ENCODE assay signal across 9 cellular contexts in the genomic region with DNA sequence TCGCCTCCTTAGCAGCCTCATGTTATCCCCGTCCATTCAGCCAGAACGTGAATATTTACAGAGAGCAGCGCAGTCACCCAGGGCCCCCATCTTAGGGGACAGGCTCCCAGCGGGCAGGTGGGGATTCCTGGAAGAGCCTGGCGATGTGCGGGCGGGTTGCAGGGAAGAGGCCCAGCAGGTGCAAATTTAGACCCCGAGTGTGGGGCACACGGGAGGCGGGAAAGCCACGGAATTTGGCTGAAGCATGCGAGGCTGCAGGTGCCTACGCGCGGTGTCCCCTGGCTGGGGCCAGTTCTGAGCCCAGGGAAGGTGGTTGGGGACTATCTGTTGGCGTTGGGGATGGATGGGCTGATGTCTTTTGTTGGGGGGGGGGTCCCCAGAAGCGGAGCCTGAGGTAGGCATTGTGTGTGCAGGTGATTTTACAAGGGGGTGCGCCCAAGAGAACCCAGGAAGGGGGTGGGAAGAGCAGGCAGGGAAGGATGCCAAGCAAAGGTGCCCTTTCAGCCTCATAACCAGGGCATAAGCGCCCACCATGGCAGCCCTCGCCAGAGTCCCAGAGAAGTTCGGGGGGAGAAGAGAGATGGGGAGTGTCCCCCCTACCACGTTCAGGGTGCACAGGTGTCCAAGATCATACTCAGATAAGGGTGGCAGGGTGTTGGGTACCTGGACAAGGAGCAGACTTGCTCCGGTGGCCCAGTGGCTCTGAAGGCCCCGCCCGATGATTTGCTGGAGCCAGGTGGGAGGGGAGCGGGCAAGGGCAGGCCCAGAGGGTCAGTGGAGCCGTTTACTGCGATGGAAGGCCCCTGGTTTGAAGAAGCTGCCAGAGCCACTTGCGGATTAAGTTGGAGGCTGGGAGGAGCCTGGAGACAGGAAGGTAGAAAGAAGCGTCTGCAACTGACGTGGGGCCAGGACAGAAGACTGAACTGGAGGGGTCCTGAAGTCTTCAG. TPM values are rescaled to one million over a fixed set of nuclear protein-coding genes. Genes with fewer than 3 reads are reported as not detected.
DNase-seq lines count a peak whose midpoint lies in the region; ATAC-seq, FAIRE-seq and TF ChIP-seq lines count a peak whose summit lies in the region.
"Had no signal": no experiment of that assay in that cellular context is flagged by ENCODE, and none has a peak within 500 bp of the region (broad histone marks: within the 10 kb centered on the region; RNA-seq: fewer than 3 reads in every experiment).

No MANE protein-coding gene starts in this region.

- peak overlapping the region; percentile 92 to 98 for H3K9ac ChIP-seq in K562 (ENCODE audit: insufficient read depth in 1 of 2, low read depth in 2 of 2, low read length in 2 of 2)
- peak overlapping the region; percentile 52 for H3K9ac ChIP-seq in mesendoderm (ENCODE audit: low read length)

- no peak overlapping the region for H3K4ac ChIP-seq in mesendoderm (ENCODE audit: low read depth, low read length)

- CTCF ChIA-PET in K562 (lab: Yijun Ruan, JAX; ENCODE audit: low intra/inter-chr PET ratio): interaction anchor here (0.6 kb wide), 1 partner anchor 48 kb away, joined by 8 read pairs; no protein-coding TSS in a partner anchor

- peaks cover 2% of the 10 kb centered on the region for H3K9me1 ChIP-seq in K562 (ENCODE audit: control insufficient read depth, insufficient read depth, low read length)

- FAIRE-seq in K562 (lab: Jason Lieb, UNC): no peak
- FAIRE-seq: endometrium had no signal

- TF ChIP-seq EP300 in K562 (IDR thresholded peaks at IDR 0.05; ENCODE audit: low read length): no peak

- peak overlapping the region; percentile 100 for H2AFZ ChIP-seq in K562 (ENCODE audit: low read depth, low read length)

- H2AK5ac ChIP-seq in mesendoderm (ENCODE audit: low read length): no peak overlapping the region

- H3K4me2 ChIP-seq in K562 (ENCODE audit: insufficient read depth, low read length): peak overlapping the region; percentile 95
- peak overlapping the region; percentile 97 for H3K4me2 ChIP-seq in mesendoderm (ENCODE audit: low read length)

- TSS peak; percentile 68 for BruUV-seq in K562 (replicated peaks; lab: Mats Ljungman, UMichigan)

- no peak overlapping the region for H3K23ac ChIP-seq in mesendoderm (ENCODE audit: low read length)

- peak overlapping the region; percentile 87 for H3K27ac Mint-ChIP-seq in activated naive CD4-positive, alpha-beta T cell treated with anti-CD3 and anti-CD28 coated beads, Interleukin-2, amount 50 U/mL, for 24 hours

- H2BK120ac ChIP-seq in mesendoderm (ENCODE audit: low read depth, low read length): no peak overlapping the region

- H3K9me3 Mint-ChIP-seq in activated naive CD4-positive, alpha-beta T cell treated with anti-CD3 and anti-CD28 coated beads, Interleukin-2, amount 50 U/mL, for 24 hours: no peaks in the 10 kb centered on the region

- peak overlapping the region; percentile 100 for H3K4me3 ChIP-seq in K562
- peak overlapping the region; percentile 63 for H3K4me3 ChIP-seq in mesendoderm (ENCODE audit: low read length)
- H3K4me3 ChIP-seq in upper lobe of right lung: peak overlapping the region; percentile 87

- no peaks in the 10 kb centered on the region for H3K9me3 ChIP-seq in K562 (replicated peaks; ENCODE audit: control insufficient read depth, insufficient read depth, low read depth, low read length)
- no peaks in the 10 kb centered on the region for H3K9me3 ChIP-seq in upper lobe of right lung

- H4K20me1 ChIP-seq in K562 (replicated peaks; ENCODE audit: control insufficient read depth, insufficient read depth, low read length): no peaks in the 10 kb centered on the region

- peaks cover 16 to 69% of the 10 kb centered on the region in 2 experiments; a peak in 4 of 5 replicates for H3K4me1 ChIP-seq in K562 (replicated peaks in 1 of 2; ENCODE audit: control insufficient read depth in 2 of 2, insufficient read depth in 2 of 2, low read length in 2 of 2)
- H3K4me1 ChIP-seq in mesendoderm (ENCODE audit: control insufficient read depth, low read depth, low read length): peaks cover 6% of the 10 kb centered on the region
- H3K4me1 ChIP-seq in upper lobe of right lung: peaks cover 38% of the 10 kb centered on the region

- in situ Hi-C loops in K562 (cut with MboI): no loop called here

- H4K8ac ChIP-seq in mesendoderm (ENCODE audit: low read depth, low read length): no peak overlapping the region

- peak overlapping the region; percentile 92 for H3K4me3 Mint-ChIP-seq in activated naive CD4-positive, alpha-beta T cell treated with anti-CD3 and anti-CD28 coated beads, Interleukin-2, amount 50 U/mL, for 24 hours

- no peak for TF ChIP-seq CTCF in K562 (IDR thresholded peaks at IDR 0.05 in 2 of 3, conservative IDR thresholded peaks at IDR 0.05 in 1 of 3; ENCODE audit: insufficient read depth in 2 of 3, low read depth in 1 of 3, low read length in 3 of 3)
- TF ChIP-seq CTCF in upper lobe of right lung (IDR thresholded peaks at IDR 0.05): no peak

- no peak for TF ChIP-seq RAD21 in K562 (CRISPR knock-in tag; conservative IDR thresholded peaks at IDR 0.05 in 1 of 2, IDR thresholded peaks at IDR 0.05 in 1 of 2)

- no peaks in the 10 kb centered on the region for H3K79me1 ChIP-seq in mesendoderm (ENCODE audit: low read length)

- WGBS in K562 (ENCODE audit: insufficient coverage, low coverage, missing lambda C conversion rate): 37% methylated on average over 32 of the region's 32 CpGs
- WGBS in mesendoderm (ENCODE audit: extremely low coverage, insufficient coverage, low lambda C conversion rate): no CpG with 5 or more reads among the region's 32 CpGs

- no peak overlapping the region for H4K5ac ChIP-seq in mesendoderm (ENCODE audit: low read length)

- no peak overlapping the region for H2BK5ac ChIP-seq in mesendoderm (ENCODE audit: low read length)

- H3K56ac ChIP-seq in mesendoderm (ENCODE audit: low read length): peak overlapping the region; percentile 53

- H3K79me2 ChIP-seq in K562 (ENCODE audit: control insufficient read depth, insufficient read depth, low read length) (peaks cover 13% of the 10 kb centered on the region; the same call in 2 of the 3 replicates), mesendoderm (ENCODE audit: control insufficient read depth, insufficient read depth, low read length) (no peaks in the 10 kb centered on the region)

- peaks cover 2% of the 10 kb centered on the region for H3K36me3 Mint-ChIP-seq in activated naive CD4-positive, alpha-beta T cell treated with anti-CD3 and anti-CD28 coated beads, Interleukin-2, amount 50 U/mL, for 24 hours

- peaks cover 47% of the 10 kb centered on the region for H3K4me1 Mint-ChIP-seq in activated naive CD4-positive, alpha-beta T cell treated with anti-CD3 and anti-CD28 coated beads, Interleukin-2, amount 50 U/mL, for 24 hours

- H3K27me3 ChIP-seq in K562 (ENCODE audit: control insufficient read depth in 2 of 2, insufficient read depth in 2 of 2, low read length in 2 of 2) (no peaks in the 10 kb centered on the region; a peak in 1 of 5 replicates), mesendoderm (ENCODE audit: insufficient read depth, low read length, poor library complexity) (no peaks in the 10 kb centered on the region), upper lobe of right lung (no peaks in the 10 kb centered on the region)

- H3K18ac ChIP-seq in mesendoderm (ENCODE audit: low read length): no peak overlapping the region

- H3K36me3 ChIP-seq in K562 (ENCODE audit: control insufficient read depth, insufficient read depth, low read length) (peaks cover 15% of the 10 kb centered on the region; the same call in 2 of the 3 replicates), mesendoderm (ENCODE audit: control insufficient read depth, insufficient read depth, low read length) (no peaks in the 10 kb centered on the region), upper lobe of right lung (peaks cover 6% of the 10 kb centered on the region)

- intact Hi-C loops in K562 (cut with micrococcal nuclease) (no loop called here), upper lobe of right lung (cut with DNase I) (no loop called here)

- POLR2A ChIA-PET in K562 (lab: Yijun Ruan, JAX): interaction anchor here (0.6 kb wide), 1 partner anchor 10 kb away, joined by 4 read pairs; no protein-coding TSS in a partner anchor

- H3K27ac ChIP-seq in K562 (ENCODE audit: extremely low read depth, low read depth, low read length) (peak overlapping the region; percentile 99; the same call in 1 of the 3 replicates), mesendoderm (ENCODE audit: low read depth, low read length) (no peak overlapping the region), upper lobe of right lung (peak overlapping the region; percentile 96)

- H3K27me3 Mint-ChIP-seq in activated naive CD4-positive, alpha-beta T cell treated with anti-CD3 and anti-CD28 coated beads, Interleukin-2, amount 50 U/mL, for 24 hours: no peaks in the 10 kb centered on the region

- no peak overlapping the region for H2BK15ac ChIP-seq in mesendoderm (replicated peaks; ENCODE audit: low read depth)

- ATAC-seq in K562: no peak
- no peak for ATAC-seq in upper lobe of right lung
- no peak for ATAC-seq in HG02759 (IDR thresholded peaks at IDR 0.05; ENCODE audit: unreplicated experiment)
- no peak for ATAC-seq in GM18520 (IDR thresholded peaks at IDR 0.05; ENCODE audit: unreplicated experiment)

- TF ChIP-seq POLR2A in K562 (conservative IDR thresholded peaks at IDR 0.05): no peak

- DNase-seq in activated naive CD4-positive, alpha-beta T cell treated with Interleukin-2 at 50 U/mL for 16 hours: no peak
- DNase-seq in K562 (ENCODE audit: extremely low read depth in 1 of 4, low spot score in 3 of 4) (peak in 1 of 4 experiments; percentile 24), mesendoderm (no peak), upper lobe of right lung (no peak), NCI-H187 treated with DMSO at 0.1 percent for 48 hours (lab: John Stamatoyannopoulos, UW) (no peak)

RNA-seq across cellular contexts. Expression of a gene that starts 1.2 kb away (rescaled TPM):
- 7.0 and 14.9 TPM in 2 replicates for total RNA-seq in K562 (2011; cell fraction: chromatin; rRNA removed; ENCODE audit: low replicate concordance)
- 10.1 and 11.5 TPM in 2 replicates for total RNA-seq in K562 (2011; cell fraction: nucleolus; rRNA removed)
- total RNA-seq in K562 (2011; cell fraction: nucleoplasm; rRNA removed): 5.3 and 6.3 TPM in 2 replicates
- total RNA-seq in K562 (2014; rRNA removed) (22.6 and 31.6 TPM in 2 replicates), K562 (2014; rRNA removed; fragmentation: Illumina TruSeq; extraction: Trizol) (0.32 and 0.47 TPM in 2 replicates), K562 (2015; rRNA removed; fragmentation: Illumina TruSeq; extraction: Trizol) (1.2 and 2.3 TPM in 2 replicates), K562 (2021) (13.0 and 15.5 TPM in 2 replicates), upper lobe of right lung (19.9 TPM)
- polyA plus RNA-seq in K562 (2011; rRNA removed) (0.93 and 1.2 TPM in 2 replicates), K562 (2014; fragmentation: Illumina TruSeq; extraction: Trizol) (0.30 and 0.33 TPM in 2 replicates), K562 (2014; fragmentation: Nextera tagmentation; extraction: Ambion mirVana) (not detected), K562 (2014; rRNA removed) (12.2 and 15.0 TPM in 2 replicates)
- 1.9 and 24.8 TPM in 2 replicates for polyA plus RNA-seq in K562 (2011; cell fraction: cytosol; rRNA removed)
- 1.8 and 3.9 TPM in 2 replicates for polyA plus RNA-seq in K562 (2011; cell fraction: nucleus; rRNA removed)
- polyA plus RNA-seq in K562 (2012): 5.5 and 10.3 TPM in 2 replicates
- polyA minus RNA-seq in K562 (2011; rRNA and poly(A)+ RNA removed): 0.74 and 0.78 TPM in 2 replicates
- 1.6 and 5.0 TPM in 2 replicates for polyA minus RNA-seq in K562 (2011; cell fraction: cytosol; rRNA and poly(A)+ RNA removed)
- polyA minus RNA-seq in K562 (2011; cell fraction: nucleus; rRNA and poly(A)+ RNA removed): 3.2 and 3.8 TPM in 2 replicates
- polyA plus RNA-seq in mesendoderm (2013, experiment 1 of 2): 3.2 TPM
- polyA plus RNA-seq in mesendoderm (2013, experiment 2 of 2): 3.1 TPM

RNA-seq across cellular contexts. Expression of a gene that starts 12.2 kb away (rescaled TPM):
- total RNA-seq in K562 (2011; cell fraction: chromatin; rRNA removed; ENCODE audit: low replicate concordance): not detected in 2 replicates
- total RNA-seq in K562 (2011; cell fraction: nucleolus; rRNA removed): 0.79 and 1.0 TPM in 2 replicates
- total RNA-seq in K562 (2011; cell fraction: nucleoplasm; rRNA removed): not detected in 2 replicates
- total RNA-seq in K562 (2014; rRNA removed) (0.09 and 0.20 TPM in 2 replicates), K562 (2014; rRNA removed; fragmentation: Illumina TruSeq; extraction: Trizol) (not detected in 2 replicates), K562 (2015; rRNA removed; fragmentation: Illumina TruSeq; extraction: Trizol) (not detected in 2 replicates), K562 (2021) (0.09 TPM in 1 of 2 replicates, not detected in the other), upper lobe of right lung (1.2 TPM)
- polyA plus RNA-seq in K562 (2011; rRNA removed) (0.05 TPM in 1 of 2 replicates, not detected in the other), K562 (2014; fragmentation: Illumina TruSeq; extraction: Trizol) (not detected in 2 replicates), K562 (2014; fragmentation: Nextera tagmentation; extraction: Ambion mirVana) (not detected), K562 (2014; rRNA removed) (0.12 and 0.36 TPM in 2 replicates)
- 0.12 TPM in 1 of 2 replicates, not detected in the other for polyA plus RNA-seq in K562 (2011; cell fraction: cytosol; rRNA removed)
- polyA plus RNA-seq in K562 (2011; cell fraction: nucleus; rRNA removed): 0.18 and 0.40 TPM in 2 replicates
- polyA plus RNA-seq in K562 (2012): 0.27 and 0.82 TPM in 2 replicates
- not detected in 2 replicates for polyA minus RNA-seq in K562 (2011; rRNA and poly(A)+ RNA removed)
- polyA minus RNA-seq in K562 (2011; cell fraction: cytosol; rRNA and poly(A)+ RNA removed): not detected in 2 replicates
- 0.22 TPM in 1 of 2 replicates, not detected in the other for polyA minus RNA-seq in K562 (2011; cell fraction: nucleus; rRNA and poly(A)+ RNA removed)
- polyA plus RNA-seq in mesendoderm (2013, experiment 1 of 2): 0.18 TPM
- polyA plus RNA-seq in mesendoderm (2013, experiment 2 of 2): 0.24 TPM

RNA-seq across cellular contexts. Expression of a gene that starts 23.1 kb away (rescaled TPM):
- 34.1 and 85.3 TPM in 2 replicates for total RNA-seq in K562 (2011; cell fraction: chromatin; rRNA removed; ENCODE audit: low replicate concordance)
- 68.2 and 70.5 TPM in 2 replicates for total RNA-seq in K562 (2011; cell fraction: nucleolus; rRNA removed)
- total RNA-seq in K562 (2011; cell fraction: nucleoplasm; rRNA removed): 40.9 and 50.4 TPM in 2 replicates
- total RNA-seq in K562 (2014; rRNA removed) (203 and 207 TPM in 2 replicates), K562 (2014; rRNA removed; fragmentation: Illumina TruSeq; extraction: Trizol) (33.0 and 36.2 TPM in 2 replicates), K562 (2015; rRNA removed; fragmentation: Illumina TruSeq; extraction: Trizol) (65.5 and 75.7 TPM in 2 replicates), K562 (2021) (125 and 130 TPM in 2 replicates), upper lobe of right lung (40.9 TPM)
- polyA plus RNA-seq in K562 (2011; rRNA removed) (82.7 and 103 TPM in 2 replicates), K562 (2014; fragmentation: Illumina TruSeq; extraction: Trizol) (55.7 and 88.4 TPM in 2 replicates), K562 (2014; fragmentation: Nextera tagmentation; extraction: Ambion mirVana) (1 to 10 TPM in 1 of 2 experiments, under 1 TPM in 1; 0.80 to 1.0 TPM), K562 (2014; rRNA removed) (125 and 142 TPM in 2 replicates)
- 89.6 and 173 TPM in 2 replicates for polyA plus RNA-seq in K562 (2011; cell fraction: cytosol; rRNA removed)
- polyA plus RNA-seq in K562 (2011; cell fraction: nucleus; rRNA removed): 83.8 and 124 TPM in 2 replicates
- 72.7 and 83.2 TPM in 2 replicates for polyA plus RNA-seq in K562 (2012)
- 16.2 and 28.5 TPM in 2 replicates for polyA minus RNA-seq in K562 (2011; rRNA and poly(A)+ RNA removed)
- polyA minus RNA-seq in K562 (2011; cell fraction: cytosol; rRNA and poly(A)+ RNA removed): 36.4 and 44.9 TPM in 2 replicates
- 18.4 and 20.5 TPM in 2 replicates for polyA minus RNA-seq in K562 (2011; cell fraction: nucleus; rRNA and poly(A)+ RNA removed)
- 78.8 TPM for polyA plus RNA-seq in mesendoderm (2013, experiment 1 of 2)
- 81.6 TPM for polyA plus RNA-seq in mesendoderm (2013, experiment 2 of 2)

RNA-seq across cellular contexts. Expression of a gene that starts 35.4 kb away (rescaled TPM):
- total RNA-seq in K562 (2011; cell fraction: chromatin; rRNA removed; ENCODE audit: low replicate concordance): 0.49 and 1.6 TPM in 2 replicates
- total RNA-seq in K562 (2011; cell fraction: nucleolus; rRNA removed): 4.0 and 4.5 TPM in 2 replicates
- 1.4 and 1.9 TPM in 2 replicates for total RNA-seq in K562 (2011; cell fraction: nucleoplasm; rRNA removed)
- total RNA-seq in K562 (2014; rRNA removed) (2.3 and 2.6 TPM in 2 replicates), K562 (2014; rRNA removed; fragmentation: Illumina TruSeq; extraction: Trizol) (not detected in 2 replicates), K562 (2015; rRNA removed; fragmentation: Illumina TruSeq; extraction: Trizol) (0.62 and 1.1 TPM in 2 replicates), K562 (2021) (0.72 and 1.8 TPM in 2 replicates), upper lobe of right lung (2.9 TPM)
- polyA plus RNA-seq in K562 (2011; rRNA removed) (0.70 and 0.97 TPM in 2 replicates), K562 (2014; fragmentation: Illumina TruSeq; extraction: Trizol) (0.61 TPM in 1 of 2 replicates, not detected in the other), K562 (2014; fragmentation: Nextera tagmentation; extraction: Ambion mirVana) (under 1 TPM; 0.08 to 0.27 TPM), K562 (2014; rRNA removed) (1.8 and 2.2 TPM in 2 replicates)
- 1.9 and 5.9 TPM in 2 replicates for polyA plus RNA-seq in K562 (2011; cell fraction: cytosol; rRNA removed)
- 0.87 and 1.8 TPM in 2 replicates for polyA plus RNA-seq in K562 (2011; cell fraction: nucleus; rRNA removed)
- 1.7 and 3.5 TPM in 2 replicates for polyA plus RNA-seq in K562 (2012)
- polyA minus RNA-seq in K562 (2011; rRNA and poly(A)+ RNA removed): not detected in 2 replicates
- polyA minus RNA-seq in K562 (2011; cell fraction: cytosol; rRNA and poly(A)+ RNA removed): 2.5 TPM in 1 of 2 replicates, not detected in the other
- polyA minus RNA-seq in K562 (2011; cell fraction: nucleus; rRNA and poly(A)+ RNA removed): not detected in 2 replicates
- polyA plus RNA-seq in mesendoderm (2013, experiment 1 of 2): 0.13 TPM
- polyA plus RNA-seq in mesendoderm (2013, experiment 2 of 2): 0.25 TPM

RNA-seq across cellular contexts. Expression of a gene that starts 47.6 kb away (rescaled TPM):
- total RNA-seq in K562 (2011; cell fraction: chromatin; rRNA removed; ENCODE audit: low replicate concordance): 0.86 and 2.4 TPM in 2 replicates
- 1.1 and 1.3 TPM in 2 replicates for total RNA-seq in K562 (2011; cell fraction: nucleolus; rRNA removed)
- 0.88 and 1.6 TPM in 2 replicates for total RNA-seq in K562 (2011; cell fraction: nucleoplasm; rRNA removed)
- total RNA-seq in K562 (2014; rRNA removed): 0.14 TPM in 1 of 2 replicates, not detected in the other
- not detected in 2 replicates for total RNA-seq in K562 (2014; rRNA removed; fragmentation: Illumina TruSeq; extraction: Trizol)
- not detected in 2 replicates for total RNA-seq in K562 (2015; rRNA removed; fragmentation: Illumina TruSeq; extraction: Trizol)
- 0.16 and 0.20 TPM in 2 replicates for total RNA-seq in K562 (2021)
- polyA plus RNA-seq in K562 (2011; rRNA removed): 0.36 and 1.3 TPM in 2 replicates
- polyA plus RNA-seq in K562 (2011; cell fraction: cytosol; rRNA removed): 0.49 and 0.64 TPM in 2 replicates
- 7.4 and 7.9 TPM in 2 replicates for polyA plus RNA-seq in K562 (2011; cell fraction: nucleus; rRNA removed)
- 0.16 and 2.0 TPM in 2 replicates for polyA plus RNA-seq in K562 (2012)
- polyA plus RNA-seq in K562 (2014; fragmentation: Illumina TruSeq; extraction: Trizol): not detected in 2 replicates
- polyA plus RNA-seq in K562 (2014; fragmentation: Nextera tagmentation; extraction: Ambion mirVana): not detected
- 0.15 TPM in 1 of 2 replicates, not detected in the other for polyA plus RNA-seq in K562 (2014; rRNA removed)
- polyA minus RNA-seq in K562 (2011; rRNA and poly(A)+ RNA removed): 0.36 and 0.53 TPM in 2 replicates
- 0.55 and 0.76 TPM in 2 replicates for polyA minus RNA-seq in K562 (2011; cell fraction: cytosol; rRNA and poly(A)+ RNA removed)
- polyA minus RNA-seq in K562 (2011; cell fraction: nucleus; rRNA and poly(A)+ RNA removed): 0.89 and 0.94 TPM in 2 replicates
- 1.3 TPM for polyA plus RNA-seq in mesendoderm (2013, experiment 1 of 2)
- polyA plus RNA-seq in mesendoderm (2013, experiment 2 of 2): 0.91 TPM
- 37.8 TPM for total RNA-seq in upper lobe of right lung
